In the genomic region with DNA sequence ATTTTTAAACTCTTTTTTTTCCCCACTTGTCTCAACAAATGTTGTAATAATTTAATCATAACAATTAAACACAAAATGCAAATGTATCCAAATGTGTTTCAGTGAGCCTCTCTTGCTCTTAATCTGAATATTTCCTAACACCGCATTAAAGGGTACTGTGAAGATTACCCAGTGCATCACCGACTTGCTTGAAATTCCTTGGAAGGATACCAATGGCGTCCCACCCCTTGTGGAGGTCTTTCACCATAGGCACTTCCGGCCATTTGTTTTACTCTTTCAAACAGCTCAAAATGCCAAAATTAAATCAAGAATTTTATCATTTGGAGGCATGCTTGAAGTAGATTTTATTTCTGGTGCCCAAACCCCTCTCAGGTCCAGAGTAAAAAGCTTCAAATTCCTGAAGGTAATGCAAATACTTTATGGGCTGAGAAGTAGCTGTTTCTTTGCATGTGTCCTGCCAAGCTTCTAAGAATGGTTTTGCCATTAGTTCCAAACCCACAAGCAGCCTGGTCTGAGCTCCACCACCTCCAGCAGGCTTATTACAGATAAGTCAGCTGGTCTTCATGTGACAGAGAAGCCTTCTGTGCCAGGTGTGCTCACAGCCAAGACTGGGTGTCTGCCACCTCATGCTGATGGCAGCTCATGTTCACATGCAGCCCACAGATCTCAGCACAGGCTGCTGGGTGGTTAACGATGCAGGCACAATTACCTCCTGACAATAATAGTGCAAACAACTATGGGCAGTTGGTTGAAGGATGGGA, we compare ENCODE assay signal across 12 cellular contexts. TPM values are rescaled to one million over a fixed set of nuclear protein-coding genes. Genes with fewer than 3 reads are reported as not detected.
DNase-seq lines count a peak whose midpoint lies in the region; ATAC-seq and TF ChIP-seq lines count a peak whose summit lies in the region.
"Had no signal": no experiment of that assay in that cellular context is flagged by ENCODE, and none has a peak within 500 bp of the region (broad histone marks: within the 10 kb centered on the region; RNA-seq: fewer than 3 reads in every experiment).

No MANE protein-coding gene starts in this region.

- no peaks in the 10 kb centered on the region for H3K27me3 ChIP-seq in left lung
- no peaks in the 10 kb centered on the region for H3K27me3 ChIP-seq in esophagus squamous epithelium
- H3K27me3 ChIP-seq: sigmoid colon, SJCRH30 had no signal

- no peak for TF ChIP-seq POLR2A in esophagus squamous epithelium (IDR thresholded peaks at IDR 0.05)

- H3K4me1 ChIP-seq in left lung (no peaks in the 10 kb centered on the region), esophagus squamous epithelium (no peaks in the 10 kb centered on the region)
- H3K4me1 ChIP-seq: SJCRH30 had no signal

- H3K36me3 ChIP-seq in KOPT-K1 (ENCODE audit: insufficient read depth, low read length) (no peaks in the 10 kb centered on the region), left lung (no peaks in the 10 kb centered on the region), esophagus squamous epithelium (no peaks in the 10 kb centered on the region)
- H3K36me3 ChIP-seq: sigmoid colon, SJCRH30 had no signal

- no peaks in the 10 kb centered on the region for H3K27me3 Mint-ChIP-seq in brain
- no peaks in the 10 kb centered on the region for H3K27me3 Mint-ChIP-seq in stimulated activated memory B cell treated with anti-CD40 and anti-IgM and Interleukin-4, amounts not matched to agents 10 μg/mL and 1 μg/mL and 100 μg/mL, for 72 hours
- H3K27me3 Mint-ChIP-seq: CD8-positive, alpha-beta memory T cell had no signal

- H3K4me3 ChIP-seq in left lung = no peak overlapping the region
- H3K4me3 ChIP-seq in esophagus squamous epithelium = no peak overlapping the region
- H3K4me3 ChIP-seq: sigmoid colon, SJCRH30 had no signal

- H3K27ac ChIP-seq in KOPT-K1 (ENCODE audit: low read depth, low read length, poor library complexity, severe bottlenecking) (peak overlapping the region; percentile 14), left lung (no peak overlapping the region), esophagus squamous epithelium (no peak overlapping the region)
- H3K27ac ChIP-seq: epithelial cell of prostate, sigmoid colon, SJCRH30 had no signal

- no peaks in the 10 kb centered on the region for H3K36me3 Mint-ChIP-seq in brain
- H3K36me3 Mint-ChIP-seq in stimulated activated memory B cell treated with anti-CD40 and anti-IgM and Interleukin-4, amounts not matched to agents 10 μg/mL and 1 μg/mL and 100 μg/mL, for 72 hours = no peaks in the 10 kb centered on the region

- TF ChIP-seq CTCF in brain (conservative IDR thresholded peaks at IDR 0.05) (no peak), left lung (IDR thresholded peaks at IDR 0.05) (no peak), esophagus squamous epithelium (IDR thresholded peaks at IDR 0.05) (no peak)

- 75 to 79% methylated on average over 5 of the region's 5 CpGs for WGBS in esophagus squamous epithelium, 2 donors

- peak overlapping the region in 3 of 5 experiments; percentile 67 to 84 (median 83) for H3K27ac Mint-ChIP-seq in brain
- no peak overlapping the region for H3K27ac Mint-ChIP-seq in stimulated activated memory B cell treated with anti-CD40 and anti-IgM and Interleukin-4, amounts not matched to agents 10 μg/mL and 1 μg/mL and 100 μg/mL, for 72 hours
- H3K27ac Mint-ChIP-seq: CD8-positive, alpha-beta memory T cell had no signal

- H3K9me3 ChIP-seq in KOPT-K1 (ENCODE audit: insufficient read depth, low read length, poor library complexity, severe bottlenecking) (no peaks in the 10 kb centered on the region), left lung (no peaks in the 10 kb centered on the region), esophagus squamous epithelium (no peaks in the 10 kb centered on the region)
- H3K9me3 ChIP-seq: sigmoid colon, SJCRH30 had no signal

- intact Hi-C loops in left lung (cut with DNase I) = no loop called here
- intact Hi-C loops in esophagus squamous epithelium (cut with DNase I) = no loop called here

- peak; percentile 66 for ATAC-seq in left lung
- no peak for ATAC-seq in GM18909 (IDR thresholded peaks at IDR 0.05; ENCODE audit: poor library complexity, unreplicated experiment)
- no peak for ATAC-seq in HG03025 (IDR thresholded peaks at IDR 0.05; ENCODE audit: low FRiP score, unreplicated experiment)
- no peak for ATAC-seq in stimulated activated memory B cell treated with anti-CD40 and anti-IgM and Interleukin-4, amounts not matched to agents 10 μg/mL and 1 μg/mL and 100 μg/mL, for 72 hours

- H3K9me3 Mint-ChIP-seq in brain = peaks cover 0 to 3% (median 0%) of the 10 kb centered on the region in 5 experiments
- no peaks in the 10 kb centered on the region for H3K9me3 Mint-ChIP-seq in stimulated activated memory B cell treated with anti-CD40 and anti-IgM and Interleukin-4, amounts not matched to agents 10 μg/mL and 1 μg/mL and 100 μg/mL, for 72 hours
- H3K9me3 Mint-ChIP-seq: CD8-positive, alpha-beta memory T cell had no signal

- H3K4me1 Mint-ChIP-seq in brain = peaks cover 16% of the 10 kb centered on the region
- peaks cover 7% of the 10 kb centered on the region for H3K4me1 Mint-ChIP-seq in stimulated activated memory B cell treated with anti-CD40 and anti-IgM and Interleukin-4, amounts not matched to agents 10 μg/mL and 1 μg/mL and 100 μg/mL, for 72 hours

- peak overlapping the region in 1 of 5 experiments; percentile 51 for H3K4me3 Mint-ChIP-seq in brain
- no peak overlapping the region for H3K4me3 Mint-ChIP-seq in stimulated activated memory B cell treated with anti-CD40 and anti-IgM and Interleukin-4, amounts not matched to agents 10 μg/mL and 1 μg/mL and 100 μg/mL, for 72 hours
- H3K4me3 Mint-ChIP-seq: CD8-positive, alpha-beta memory T cell had no signal

- DNase-seq in AG20443 (ENCODE audit: low spot score) = peak; percentile 81
- peak in 1 of 2 donors; percentile 39 for DNase-seq in left lung
- no peak for DNase-seq in esophagus squamous epithelium (lab: John Stamatoyannopoulos, UW)
- DNase-seq: CD8-positive, alpha-beta memory T cell; sigmoid colon; SJCRH30 had no signal

RNA-seq across cellular contexts. Expression of a gene that starts 16.4 kb away (rescaled TPM):
- 82.7 TPM for polyA plus RNA-seq in brain (ENCODE audit: insufficient read depth, low read depth, low replicate concordance)
- total RNA-seq in left lung (10 to 100 TPM; 46.6 to 48.0 TPM), esophagus squamous epithelium (10 to 100 TPM; 16.0 to 33.8 (median 25.7) TPM)
